ENCODE assay signal across 12 cellular contexts in genomic region chr3:192082733-192083660, GRCh38.
DNase-seq lines count a peak whose midpoint lies in the region; ATAC-seq and TF ChIP-seq lines count a peak whose summit lies in the region.
"Had no signal": no experiment of that assay in that cellular context is flagged by ENCODE, and none has a peak within 500 bp of the region (broad histone marks: within the 10 kb centered on the region; RNA-seq: fewer than 3 reads in every experiment).

No MANE protein-coding gene starts in this region.

- H3K4me1 ChIP-seq in OCI-LY3 (ENCODE audit: low read length) (peaks cover 21% of the 10 kb centered on the region), right atrium auricular region (peaks cover 0 to 3% of the 10 kb centered on the region in 2 donors), stomach (peaks cover 0 to 5% (median 0%) of the 10 kb centered on the region in 4 donors)

- no peaks in the 10 kb centered on the region for H3K4me1 Mint-ChIP-seq in T-cell
- peaks cover 25% of the 10 kb centered on the region for H3K4me1 Mint-ChIP-seq in nephron progenitor cell
- H3K4me1 Mint-ChIP-seq: CD8-positive, alpha-beta memory T cell had no signal

- no peak overlapping the region for H2AFZ ChIP-seq in OCI-LY3 (ENCODE audit: low read depth, low read length)

- TF ChIP-seq EP300 in stomach (IDR thresholded peaks at IDR 0.05): no peak

- H3K9ac ChIP-seq in OCI-LY3 (ENCODE audit: low read length): no peak overlapping the region

- H3K4me3 Mint-ChIP-seq in T-cell (no peak overlapping the region), nephron progenitor cell (no peak overlapping the region)
- H3K4me3 Mint-ChIP-seq: CD8-positive, alpha-beta memory T cell had no signal

- ATAC-seq in GM18508 (IDR thresholded peaks at IDR 0.05; ENCODE audit: insufficient read depth, unreplicated experiment): peak; percentile 88
- peak; percentile 96 for ATAC-seq in HG03025 (IDR thresholded peaks at IDR 0.05; ENCODE audit: low FRiP score, unreplicated experiment)
- no peak for ATAC-seq in T-cell (replicated peaks in 1 of 4)

- no peaks in the 10 kb centered on the region for H3K36me3 Mint-ChIP-seq in T-cell
- H3K36me3 Mint-ChIP-seq in nephron progenitor cell (ENCODE audit: low read depth): no peaks in the 10 kb centered on the region
- H3K36me3 Mint-ChIP-seq: CD8-positive, alpha-beta memory T cell had no signal

- TF ChIP-seq POLR2A in stomach (IDR thresholded peaks at IDR 0.05): no peak

- POLR2A ChIA-PET in T-cell (lab: Charles Lee): no interaction called here

- peak overlapping the region; percentile 24; the same call in 1 of the 2 replicates for H3K27ac ChIP-seq in OCI-LY3 (ENCODE audit: low read length)
- H3K27ac ChIP-seq in right atrium auricular region: no peak overlapping the region
- no peak overlapping the region for H3K27ac ChIP-seq in stomach

- H3K27me3 ChIP-seq in OCI-LY3 (ENCODE audit: low read depth, low read length): no peaks in the 10 kb centered on the region
- H3K27me3 ChIP-seq in right atrium auricular region: no peaks in the 10 kb centered on the region
- H3K27me3 ChIP-seq in stomach: no peaks in the 10 kb centered on the region

- H3K36me3 ChIP-seq in OCI-LY3 (replicated peaks; ENCODE audit: low read depth, low read length) (no peaks in the 10 kb centered on the region), right atrium auricular region (no peaks in the 10 kb centered on the region), stomach (no peaks in the 10 kb centered on the region)

- H3K27me3 Mint-ChIP-seq in T-cell: no peaks in the 10 kb centered on the region
- no peaks in the 10 kb centered on the region for H3K27me3 Mint-ChIP-seq in nephron progenitor cell (ENCODE audit: low read depth, poor library complexity)
- H3K27me3 Mint-ChIP-seq: CD8-positive, alpha-beta memory T cell had no signal

- DNase-seq in GM20000 (ENCODE audit: low spot score): peak; percentile 21
- no peak for DNase-seq in right atrium auricular region (ENCODE audit: low spot score)
- DNase-seq in stomach: no peak
- no peak for DNase-seq in T-cell
- no peak for DNase-seq in nephron progenitor cell
- DNase-seq: activated CD4-positive, alpha-beta T cell treated with anti-CD3 and anti-CD28 coated beads, Interleukin-2, amount 50 U/mL, for 1 hour; CD8-positive, alpha-beta memory T cell; occipital lobe; RPMI8226 had no signal

- WGBS in stomach, 5 donors: 39 to 57% (median 41%) methylated on average over 5 of the region's 5 CpGs

- CTCF ChIA-PET in T-cell (lab: Charles Lee): no interaction called here

- H3K9me3 Mint-ChIP-seq in T-cell (peaks cover 3 to 20% (median 19%) of the 10 kb centered on the region in 3 donors), nephron progenitor cell (peaks cover 9% of the 10 kb centered on the region)

- H3K4me3 ChIP-seq in OCI-LY3 (ENCODE audit: low read length) (no peak overlapping the region), right atrium auricular region (no peak overlapping the region), stomach (no peak overlapping the region)

- TF ChIP-seq CTCF in GM20000 (IDR thresholded peaks at IDR 0.05; ENCODE audit: extremely low read depth, missing control alignments) (no peak), OCI-LY3 (IDR thresholded peaks at IDR 0.05; ENCODE audit: low read depth, low read length) (no peak), right atrium auricular region (IDR thresholded peaks at IDR 0.05) (no peak), stomach (IDR thresholded peaks at IDR 0.05) (no peak), nephron progenitor cell (IDR thresholded peaks at IDR 0.05) (no peak)

- intact Hi-C loops in stomach (cut with DNase I; ENCODE audit: low total_unique reads): no loop called here

- no peaks in the 10 kb centered on the region for H3K79me2 ChIP-seq in OCI-LY3 (ENCODE audit: low read length)

- H3K9me3 ChIP-seq in OCI-LY3 (ENCODE audit: insufficient read depth, low read length) (no peaks in the 10 kb centered on the region), right atrium auricular region (no peaks in the 10 kb centered on the region), stomach (no peaks in the 10 kb centered on the region)

- H3K4me2 ChIP-seq in OCI-LY3 (ENCODE audit: low read length): peak overlapping the region; percentile 32; the same call in 1 of the 2 replicates

- no peaks in the 10 kb centered on the region for H4K20me1 ChIP-seq in OCI-LY3 (ENCODE audit: insufficient read depth, low read length)

- H3K27ac Mint-ChIP-seq in T-cell: no peak overlapping the region
- H3K27ac Mint-ChIP-seq in nephron progenitor cell: no peak overlapping the region
- H3K27ac Mint-ChIP-seq: CD8-positive, alpha-beta memory T cell had no signal

Comparison
In these comparisons a context has a peak if more than half of its experiments do, and no peak if none do; other contexts are left out.
1. ATAC-seq: peak in GM18508 (single experiment) and HG03025 (single experiment); none in T-cell (0 of 4).